In genomic region chr6:129660346-129660676, GRCh38 we compare ENCODE assay signal across 18 cellular contexts. TPM values are rescaled to one million over a fixed set of nuclear protein-coding genes. Genes with fewer than 3 reads are reported as not detected.
DNase-seq lines count a peak whose midpoint lies in the region; ATAC-seq and TF ChIP-seq lines count a peak whose summit lies in the region.
"Had no signal": no experiment of that assay in that cellular context is flagged by ENCODE, and none has a peak within 500 bp of the region (broad histone marks: within the 10 kb centered on the region; RNA-seq: fewer than 3 reads in every experiment).

No MANE protein-coding gene starts in this region.

- H3K9me3 ChIP-seq in right lobe of liver (no peaks in the 10 kb centered on the region), spleen (no peaks in the 10 kb centered on the region)
- H3K9me3 ChIP-seq: esophagus squamous epithelium, MG63 had no signal

- 20% methylated on average over 1 of the region's 2 CpGs for WGBS in right lobe of liver (ENCODE audit: insufficient coverage, low coverage, low lambda C conversion rate, missing lambda C conversion rate)
- WGBS in spleen, 5 donors, result 71 to 92% (median 83%) methylated on average over 2 of the region's 2 CpGs

- no peak for TF ChIP-seq CTCF in HFFc6 (IDR thresholded peaks at IDR 0.05)
- no peak for TF ChIP-seq CTCF in choroid plexus epithelial cell (conservative IDR thresholded peaks at IDR 0.05; ENCODE audit: low read depth, low read length)
- TF ChIP-seq CTCF in right lobe of liver (IDR thresholded peaks at IDR 0.05), result no peak
- TF ChIP-seq CTCF in spleen (IDR thresholded peaks at IDR 0.05 in 8 of 11, conservative IDR thresholded peaks at IDR 0.05 in 3 of 11), result no peak

- H3K27me3 Mint-ChIP-seq in HFFc6 (ENCODE audit: insufficient read depth), result no peaks in the 10 kb centered on the region
- H3K27me3 Mint-ChIP-seq: B cell had no signal

- peaks cover 47% of the 10 kb centered on the region for H3K36me3 Mint-ChIP-seq in HFFc6 (ENCODE audit: low read depth)
- H3K36me3 Mint-ChIP-seq: activated naive CD4-positive, alpha-beta T cell treated with anti-CD3 and anti-CD28 coated beads, Interleukin-2, amount 50 U/mL, for 24 hours had no signal

- peak overlapping the region; percentile 80 for H3K4me3 Mint-ChIP-seq in HFFc6
- H3K4me3 Mint-ChIP-seq: activated naive CD4-positive, alpha-beta T cell treated with anti-CD3 and anti-CD28 coated beads, Interleukin-2, amount 50 U/mL, for 24 hours; B cell; H9 had no signal

- H3K36me3 ChIP-seq in right lobe of liver, result no peaks in the 10 kb centered on the region
- no peaks in the 10 kb centered on the region for H3K36me3 ChIP-seq in spleen
- H3K36me3 ChIP-seq: esophagus squamous epithelium, MG63 had no signal

- no peaks in the 10 kb centered on the region for H3K9me3 Mint-ChIP-seq in HFFc6
- H3K9me3 Mint-ChIP-seq: activated naive CD4-positive, alpha-beta T cell treated with anti-CD3 and anti-CD28 coated beads, Interleukin-2, amount 50 U/mL, for 24 hours; H9 had no signal

- H3K4me3 ChIP-seq in choroid plexus epithelial cell (ENCODE audit: low read depth, low read length) (peak overlapping the region; percentile 47), right lobe of liver (peak overlapping the region; percentile 19 to 45 (median 27)), spleen (peak overlapping the region in 6 of 8 donors; percentile 10 to 52 (median 22))
- H3K4me3 ChIP-seq: dorsolateral prefrontal cortex, MG63 had no signal

- TF ChIP-seq POLR2A in right lobe of liver (IDR thresholded peaks at IDR 0.05) (no peak), spleen (IDR thresholded peaks at IDR 0.05) (no peak)

- H3K27me3 ChIP-seq in right lobe of liver, result no peaks in the 10 kb centered on the region
- no peaks in the 10 kb centered on the region for H3K27me3 ChIP-seq in spleen (replicated peaks in 1 of 7)
- H3K27me3 ChIP-seq: dorsolateral prefrontal cortex, esophagus squamous epithelium, MG63 had no signal

- peaks cover 89% of the 10 kb centered on the region for H3K4me1 Mint-ChIP-seq in HFFc6 (ENCODE audit: low read depth)

- H3K4me1 ChIP-seq in right lobe of liver (peaks cover 0 to 4% (median 0%) of the 10 kb centered on the region in 4 donors), spleen (peaks cover 0 to 31% (median 7%) of the 10 kb centered on the region in 6 donors)

- H3K27ac ChIP-seq in right lobe of liver (peak overlapping the region in 2 of 3 donors; percentile 27 to 32), spleen (peak overlapping the region; percentile 36 to 81 (median 59))
- H3K27ac ChIP-seq: dorsolateral prefrontal cortex had no signal

- DNase-seq in HFFc6 (no peak), choroid plexus epithelial cell (ENCODE audit: low read depth) (no peak), right lobe of liver (no peak), spleen (no peak), pons (ENCODE audit: low spot score) (no peak)
- no peak for DNase-seq in stimulated activated naive CD8-positive, alpha-beta T cell treated with anti-CD3 and anti-CD28 coated beads, Interleukin-15, Interleukin-2, amounts not matched to agents 100 U/mL and 50 U/mL, for 24 hours
- DNase-seq: dorsolateral prefrontal cortex, esophagus squamous epithelium, H9, hippocampal formation, MG63, NCI-H1694 treated with DMSO at 0.1 percent for 48 hours, NCI-H524, SIG-M5 had no signal

- intact Hi-C loops in right lobe of liver (cut with DNase I), result no loop called here
- intact Hi-C loops in spleen (cut with DNase I; ENCODE audit: low total_unique reads), result no loop called here

- ATAC-seq in right lobe of liver (peak in 3 of 4 donors; percentile 8 to 37 (median 10)), GM21737 (IDR thresholded peaks at IDR 0.05; ENCODE audit: unreplicated experiment) (no peak), HG03432 (IDR thresholded peaks at IDR 0.05; ENCODE audit: unreplicated experiment) (no peak)
- ATAC-seq in stimulated activated naive CD8-positive, alpha-beta T cell treated with anti-CD3 and anti-CD28 coated beads, Interleukin-15, Interleukin-2, amounts not matched to agents 100 U/mL and 50 U/mL, for 24 hours, result no peak

- peak overlapping the region; percentile 74 for H3K27ac Mint-ChIP-seq in HFFc6
- H3K27ac Mint-ChIP-seq: activated naive CD4-positive, alpha-beta T cell treated with anti-CD3 and anti-CD28 coated beads, Interleukin-2, amount 50 U/mL, for 24 hours; B cell; H9 had no signal

RNA-seq across cellular contexts. Expression of gene ARHGAP18, which starts 49.7 kb away (rescaled TPM):
- total RNA-seq in HFFc6 (2021; fragmentation: NEBNext Ultra II Directional; extraction: Animal tissue kit (Norgen Biotek cat#: 25700)), result 10 to 100 TPM; 70.8 to 81.2 (median 76.0) TPM
- 1 to 10 TPM; 2.2 to 8.0 (median 2.9) TPM for total RNA-seq in right lobe of liver
- 10 to 100 TPM; 13.0 to 18.7 (median 16.1) TPM for total RNA-seq in spleen
- 1 to 10 TPM; 4.6 to 5.6 (median 5.0) TPM for polyA plus RNA-seq in spleen

Comparison
In these comparisons a context has a peak if more than half of its experiments do, and no peak if none do; other contexts are left out.
1. ATAC-seq: peak in right lobe of liver (3 of 4); none in GM21737 (single experiment), HG03432 (single experiment) and stimulated activated naive CD8-positive, alpha-beta T cell treated with anti-CD3 and anti-CD28 coated beads, Interleukin-15, Interleukin-2, amounts not matched to agents 100 U/mL and 50 U/mL, for 24 hours (single experiment).
2. Peak in every context shown above with its lines, with median percentiles within 50 percentile points of each other: H3K4me3 ChIP-seq.